In genomic region chr14:69879175-69880047, GRCh38 we compare ENCODE assay signal across 1 cellular context.
TF ChIP-seq lines count a peak whose summit lies in the region.

SMOC1 (plus strand) TSS chr14:69879416; CDS start chr14:69879679, 263 bp downstream.

TF ChIP-seq in HepG2, 621 proteins besides CTCF, POLR2A, EP300 and RAD21 (continued from another document and continues in another):
- TF ChIP-seq PBX3 (CRISPR knock-in tag; IDR thresholded peaks at IDR 0.05; ENCODE audit: borderline replicate concordance) (peak; percentile 87), KAT7 (CRISPR knock-in tag; IDR thresholded peaks at IDR 0.05; ENCODE audit: borderline replicate concordance) (peak; percentile 1; the same call in 1 of the 2 replicates), FOXO4 (CRISPR knock-in tag; conservative IDR thresholded peaks at IDR 0.05) (peak; percentile 97; the same call in 1 of the 2 replicates), TEF (CRISPR knock-in tag; IDR thresholded peaks at IDR 0.05) (no peak), IRF2 (CRISPR knock-in tag; IDR thresholded peaks at IDR 0.05) (peak; percentile 30), ARID3A (IDR thresholded peaks at IDR 0.05; ENCODE audit: low read depth, low read length) (no peak), ZBTB7B (CRISPR knock-in tag; IDR thresholded peaks at IDR 0.05) (no peak), NPAS2 (CRISPR knock-in tag; IDR thresholded peaks at IDR 0.05; ENCODE audit: borderline replicate concordance) (no peak), U2AF2 (IDR thresholded peaks at IDR 0.05; ENCODE audit: low read depth, low read length) (no peak), ZNF574 (CRISPR knock-in tag; IDR thresholded peaks at IDR 0.05) (peak; percentile 54; the same call in 1 of the 2 replicates), MTF2 (CRISPR knock-in tag; IDR thresholded peaks at IDR 0.05; ENCODE audit: borderline replicate concordance) (no peak), ZNF672 (CRISPR knock-in tag; IDR thresholded peaks at IDR 0.05) (no peak), E2F1 (CRISPR knock-in tag; IDR thresholded peaks at IDR 0.05) (no peak), BRCA1 (CRISPR knock-in tag; IDR thresholded peaks at IDR 0.05) (no peak), XRCC5 (optimal IDR thresholded peaks at IDR 0.05; ENCODE audit: low read length) (peak; percentile 28), ZNF891 (CRISPR knock-in tag; IDR thresholded peaks at IDR 0.05) (peak; percentile 52; the same call in 1 of the 2 replicates), BCLAF1 (IDR thresholded peaks at IDR 0.05) (no peak), SMAD9 (CRISPR knock-in tag; IDR thresholded peaks at IDR 0.05) (no peak), FOSL1 (CRISPR knock-in tag; IDR thresholded peaks at IDR 0.05; ENCODE audit: borderline replicate concordance) (0 out of 2 replicates have a peak, but pooled peaks have one; percentile 11), SAFB2 (CRISPR knock-in tag; IDR thresholded peaks at IDR 0.05; ENCODE audit: borderline replicate concordance, low read depth) (peak; percentile 72), HOXA7 (CRISPR knock-in tag; IDR thresholded peaks at IDR 0.05) (no peak), THRA (CRISPR knock-in tag; IDR thresholded peaks at IDR 0.05; ENCODE audit: borderline replicate concordance) (peak; percentile 46; the same call in 1 of the 2 replicates), ZBTB14 (CRISPR knock-in tag; IDR thresholded peaks at IDR 0.05) (0 out of 2 replicates have a peak, but pooled peaks have one; percentile 31), ZZZ3 (CRISPR knock-in tag; IDR thresholded peaks at IDR 0.05; ENCODE audit: borderline replicate concordance) (no peak), SNAPC2 (CRISPR knock-in tag; IDR thresholded peaks at IDR 0.05) (no peak), PLRG1 (conservative IDR thresholded peaks at IDR 0.05) (no peak), ZNF577 (CRISPR knock-in tag; IDR thresholded peaks at IDR 0.05; ENCODE audit: borderline replicate concordance, low read depth) (no peak), ZHX2 (IDR thresholded peaks at IDR 0.05; ENCODE audit: low read depth) (no peak), ZHX2 (CRISPR knock-in tag; IDR thresholded peaks at IDR 0.05; ENCODE audit: borderline replicate concordance) (0 out of 2 replicates have a peak, but pooled peaks have one; percentile 82), SAP130 (CRISPR knock-in tag; IDR thresholded peaks at IDR 0.05; ENCODE audit: low read depth) (peak; percentile 71), ZFY (CRISPR knock-in tag; IDR thresholded peaks at IDR 0.05) (peak; percentile 73), ZNF367 (CRISPR knock-in tag; IDR thresholded peaks at IDR 0.05; ENCODE audit: borderline replicate concordance) (peak; percentile 58; the same call in 1 of the 2 replicates), ZNF772 (CRISPR knock-in tag; IDR thresholded peaks at IDR 0.05) (peak; percentile 92), PHF21A (CRISPR knock-in tag; IDR thresholded peaks at IDR 0.05) (peak; percentile 25), SP140L (CRISPR knock-in tag; IDR thresholded peaks at IDR 0.05; ENCODE audit: borderline replicate concordance) (no peak), HNRNPK (IDR thresholded peaks at IDR 0.05; ENCODE audit: low read depth, low read length, poor library complexity, severe bottlenecking) (peak; percentile 14)
